8 cellular contexts compared by ENCODE assay signal in genomic region chr10:50431791-50432190, GRCh38.
DNase-seq lines count a peak whose midpoint lies in the region; ATAC-seq and TF ChIP-seq lines count a peak whose summit lies in the region.

No MANE protein-coding gene starts in this region.

- H3K4me3 Mint-ChIP-seq in activated naive CD8-positive, alpha-beta T cell treated with anti-CD3 and anti-CD28 coated beads for 36 hours, result peak overlapping the region; percentile 25

- no peak for TF ChIP-seq POLR2A in gastrocnemius medialis (IDR thresholded peaks at IDR 0.05)

- peak overlapping the region; percentile 20 to 56 (median 52) for H3K27ac ChIP-seq in gastrocnemius medialis

- TF ChIP-seq CTCF in gastrocnemius medialis (IDR thresholded peaks at IDR 0.05 in 4 of 5, conservative IDR thresholded peaks at IDR 0.05 in 1 of 5), result no peak

- no peaks in the 10 kb centered on the region for H3K36me3 ChIP-seq in gastrocnemius medialis

- H3K27ac Mint-ChIP-seq in activated naive CD8-positive, alpha-beta T cell treated with anti-CD3 and anti-CD28 coated beads for 36 hours, result peak overlapping the region; percentile 67

- peaks cover 2% of the 10 kb centered on the region for H3K9me3 Mint-ChIP-seq in activated naive CD8-positive, alpha-beta T cell treated with anti-CD3 and anti-CD28 coated beads for 36 hours

- no peaks in the 10 kb centered on the region for H3K9me3 ChIP-seq in gastrocnemius medialis

- intact Hi-C loops in gastrocnemius medialis (cut with DNase I; ENCODE audit: low total_unique reads), result no loop called here

- peak overlapping the region in 2 of 4 donors; percentile 15 to 26 for H3K4me3 ChIP-seq in gastrocnemius medialis

- no peaks in the 10 kb centered on the region for H3K27me3 ChIP-seq in gastrocnemius medialis

- peaks cover 7 to 21% of the 10 kb centered on the region in 2 donors for H3K4me1 ChIP-seq in gastrocnemius medialis

- in situ Hi-C loops in gastrocnemius medialis (cut with MboI; ENCODE audit: low sequenced_read_pairs in 4 of 4), result no loop called here

- ATAC-seq in HG03025 (IDR thresholded peaks at IDR 0.05; ENCODE audit: low FRiP score, unreplicated experiment) (peak; percentile 72), gastrocnemius medialis (no peak)

- H3K4me1 Mint-ChIP-seq in activated naive CD8-positive, alpha-beta T cell treated with anti-CD3 and anti-CD28 coated beads for 36 hours, result peaks cover 29% of the 10 kb centered on the region

- peaks cover 39% of the 10 kb centered on the region for H3K36me3 Mint-ChIP-seq in activated naive CD8-positive, alpha-beta T cell treated with anti-CD3 and anti-CD28 coated beads for 36 hours

- peak; percentile 8 to 23 for DNase-seq in stimulated activated CD4-positive, alpha-beta T cell treated with anti-CD3 and anti-CD28 coated beads, Interleukin-2, amount 100 ng/mL, for 24 hours
- DNase-seq in stimulated activated CD4-positive, alpha-beta T cell treated with anti-CD3 and anti-CD28 coated beads, Interleukin-4, amount 100 ng/mL, for 1 hour, result no peak
- DNase-seq in activated naive CD8-positive, alpha-beta T cell treated with anti-CD3 and anti-CD28 coated beads for 36 hours, result peak; percentile 14
- DNase-seq in gastrocnemius medialis (no peak), amniotic stem cell (lab: John Stamatoyannopoulos, UW) (no peak), cortex of kidney (lab: John Stamatoyannopoulos, UW) (no peak), NCI-H2107 (lab: John Stamatoyannopoulos, UW) (no peak)

- H3K27me3 Mint-ChIP-seq in activated naive CD8-positive, alpha-beta T cell treated with anti-CD3 and anti-CD28 coated beads for 36 hours, result no peaks in the 10 kb centered on the region

Comparison
In these comparisons a context has a peak if more than half of its experiments do, and no peak if none do; other contexts are left out.
1. DNase-seq: peak in stimulated activated CD4-positive, alpha-beta T cell treated with anti-CD3 and anti-CD28 coated beads, Interleukin-2, amount 100 ng/mL, for 24 hours (2 of 2) and activated naive CD8-positive, alpha-beta T cell treated with anti-CD3 and anti-CD28 coated beads for 36 hours (single experiment); none in stimulated activated CD4-positive, alpha-beta T cell treated with anti-CD3 and anti-CD28 coated beads, Interleukin-4, amount 100 ng/mL, for 1 hour (single experiment), gastrocnemius medialis (0 of 2), amniotic stem cell (single experiment), cortex of kidney (single experiment) and NCI-H2107 (single experiment).